ENCODE assay signal across 21 cellular contexts in the genomic region with DNA sequence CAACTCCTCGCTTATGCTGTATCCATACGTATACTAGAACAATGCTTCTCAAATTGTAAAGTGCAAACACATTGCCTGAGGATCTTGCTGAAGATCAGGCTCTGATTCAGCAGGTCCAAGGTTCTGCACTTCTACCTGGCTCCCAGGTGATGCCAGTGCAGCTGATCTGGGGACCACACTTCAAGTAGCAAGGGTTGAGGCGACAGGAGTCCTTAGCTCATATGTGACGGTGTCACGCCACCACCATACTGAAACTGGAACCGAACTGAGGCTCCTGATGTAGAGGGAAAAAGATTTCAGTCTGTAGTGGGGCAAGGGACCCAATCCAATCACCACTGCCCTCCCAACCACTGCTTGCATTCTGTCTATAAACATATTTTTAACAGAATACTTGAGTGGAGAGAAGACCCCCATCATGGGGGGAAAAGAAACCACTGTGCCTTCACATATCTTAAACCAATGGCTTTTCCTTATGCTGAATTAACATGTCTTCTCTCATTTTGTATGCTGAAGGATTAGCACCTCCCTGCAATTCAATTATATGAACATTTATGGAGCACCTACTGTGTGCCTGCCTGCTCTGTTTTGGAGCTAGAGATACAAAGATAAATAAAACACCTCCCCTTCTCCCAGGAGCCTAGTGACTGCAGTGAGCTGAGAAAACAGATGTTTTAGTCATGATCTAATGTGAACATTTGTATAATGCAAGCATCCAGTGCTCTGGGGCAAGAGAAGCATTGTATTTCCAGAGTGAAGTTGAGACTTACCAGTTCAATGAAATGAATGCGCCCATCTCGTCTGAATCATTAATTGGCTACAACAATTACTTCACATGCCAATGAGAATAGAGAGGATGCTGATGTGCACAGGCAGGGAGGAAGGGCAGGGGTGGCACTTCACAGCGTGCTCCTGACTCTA. TPM values are rescaled to one million over a fixed set of nuclear protein-coding genes. Genes with fewer than 3 reads are reported as not detected.
DNase-seq lines count a peak whose midpoint lies in the region; ATAC-seq and TF ChIP-seq lines count a peak whose summit lies in the region.
"Had no signal": no experiment of that assay in that cellular context is flagged by ENCODE, and none has a peak within 500 bp of the region (broad histone marks: within the 10 kb centered on the region; RNA-seq: fewer than 3 reads in every experiment).

No MANE protein-coding gene starts in this region.

- peak; percentile 20 for DNase-seq in activated CD8-positive, alpha-beta memory T cell treated with anti-CD3 and anti-CD28 coated beads, Interleukin-2, amount 50 U/mL, for 48 hours
- no peak for DNase-seq in activated CD8-positive, alpha-beta memory T cell treated with anti-CD3 and anti-CD28 coated beads, Interleukin-2, amount 10 ng/mL, durations not matched to agents 7 days and 5 days
- DNase-seq in astrocyte of the spinal cord (ENCODE audit: low read depth, low spot score): peak; percentile 50
- DNase-seq in fibroblast of the conjunctiva (ENCODE audit: low read depth): peak; percentile 61
- peak; percentile 15 for DNase-seq in ureter (ENCODE audit: low spot score)
- DNase-seq in NCI-H345 (lab: John Stamatoyannopoulos, UW): no peak
- no peak for DNase-seq in HuH-7 (ENCODE audit: low spot score)
- DNase-seq in NCI-H187 (lab: John Stamatoyannopoulos, UW): no peak
- DNase-seq: activated CD4-positive, alpha-beta T cell treated with anti-CD3 and anti-CD28 coated beads, Interleukin-2, amount 50 U/mL, for 1 hour; activated naive CD4-positive, alpha-beta T cell treated with anti-CD3 and anti-CD28 coated beads for 36 hours; activated T-cell treated with anti-CD3 and anti-CD28 coated beads for 4 hours; heart right ventricle; kidney; mesendoderm; NCI-H1694 treated with DMSO at 0.1 percent for 48 hours; NCI-H446 treated with DMSO at 0.1 percent for 48 hours; stimulated activated CD4-positive, alpha-beta T cell treated with anti-CD3 and anti-CD28 coated beads, Interleukin-12 subunit alpha, Interleukin-12 subunit beta, amount 100 ng/mL, for 4 hours; T-cell had no signal

- H3K9me3 Mint-ChIP-seq in activated CD8-positive, alpha-beta memory T cell treated with anti-CD3 and anti-CD28 coated beads, Interleukin-2, amount 10 ng/mL, durations not matched to agents 7 days and 5 days (ENCODE audit: low read depth): no peaks in the 10 kb centered on the region
- H3K9me3 Mint-ChIP-seq: activated naive CD4-positive, alpha-beta T cell treated with anti-CD3 and anti-CD28 coated beads for 36 hours; nephron; T-cell had no signal

- no peak for TF ChIP-seq CTCF in astrocyte of the spinal cord (IDR thresholded peaks at IDR 0.05; ENCODE audit: low read depth, low read length)

- no peak for ATAC-seq in activated CD8-positive, alpha-beta memory T cell treated with anti-CD3 and anti-CD28 coated beads, Interleukin-2, amount 10 ng/mL, durations not matched to agents 7 days and 5 days
- ATAC-seq: heart right ventricle, HepG2, T-cell had no signal

- no peak overlapping the region for H3K4me3 ChIP-seq in astrocyte of the spinal cord (ENCODE audit: low read depth, low read length)
- H3K4me3 ChIP-seq: heart right ventricle, suprapubic skin had no signal

- no peaks in the 10 kb centered on the region for H3K36me3 Mint-ChIP-seq in activated CD8-positive, alpha-beta memory T cell treated with anti-CD3 and anti-CD28 coated beads, Interleukin-2, amount 10 ng/mL, durations not matched to agents 7 days and 5 days
- H3K36me3 Mint-ChIP-seq: T-cell had no signal

- CTCF ChIA-PET in activated CD8-positive, alpha-beta memory T cell treated with anti-CD3 and anti-CD28 coated beads, Interleukin-2, amount 10 ng/mL, durations not matched to agents 7 days and 5 days (lab: Charles Lee): interaction anchor here (1.4 kb wide), 1 partner anchor 70 kb away, joined by 3 read pairs; no protein-coding TSS in a partner anchor

- H3K27ac Mint-ChIP-seq in activated CD8-positive, alpha-beta memory T cell treated with anti-CD3 and anti-CD28 coated beads, Interleukin-2, amount 10 ng/mL, durations not matched to agents 7 days and 5 days: no peak overlapping the region
- H3K27ac Mint-ChIP-seq: activated naive CD4-positive, alpha-beta T cell treated with anti-CD3 and anti-CD28 coated beads for 36 hours; T-cell had no signal

- H3K27me3 Mint-ChIP-seq in activated CD8-positive, alpha-beta memory T cell treated with anti-CD3 and anti-CD28 coated beads, Interleukin-2, amount 10 ng/mL, durations not matched to agents 7 days and 5 days: peaks cover 52% of the 10 kb centered on the region

- in situ Hi-C loops in astrocyte of the spinal cord (cut with HindIII; ENCODE audit: low sequenced_read_pairs): no loop called here

- H3K4me3 Mint-ChIP-seq in activated CD8-positive, alpha-beta memory T cell treated with anti-CD3 and anti-CD28 coated beads, Interleukin-2, amount 10 ng/mL, durations not matched to agents 7 days and 5 days: no peak overlapping the region
- H3K4me3 Mint-ChIP-seq: activated naive CD4-positive, alpha-beta T cell treated with anti-CD3 and anti-CD28 coated beads for 36 hours; nephron; T-cell had no signal

- no peaks in the 10 kb centered on the region for H3K4me1 Mint-ChIP-seq in activated CD8-positive, alpha-beta memory T cell treated with anti-CD3 and anti-CD28 coated beads, Interleukin-2, amount 10 ng/mL, durations not matched to agents 7 days and 5 days
- H3K4me1 Mint-ChIP-seq: T-cell had no signal

RNA-seq across cellular contexts. Expression of gene ASAP2, which starts 6.6 kb away (rescaled TPM):
- total RNA-seq in activated CD8-positive, alpha-beta memory T cell treated with anti-CD3 and anti-CD28 coated beads, Interleukin-2, amount 10 ng/mL, durations not matched to agents 7 days and 5 days: under 1 TPM; 0.33 to 0.44 TPM
- 42.1 TPM for total RNA-seq in ureter

Comparison
In these comparisons a context has a peak if more than half of its experiments do, and no peak if none do; other contexts are left out.
1. DNase-seq: peak in activated CD8-positive, alpha-beta memory T cell treated with anti-CD3 and anti-CD28 coated beads, Interleukin-2, amount 50 U/mL, for 48 hours (single experiment), astrocyte of the spinal cord (single experiment), fibroblast of the conjunctiva (single experiment) and ureter (single experiment); none in activated CD8-positive, alpha-beta memory T cell treated with anti-CD3 and anti-CD28 coated beads, Interleukin-2, amount 10 ng/mL, durations not matched to agents 7 days and 5 days (single experiment), NCI-H345 (single experiment), HuH-7 (single experiment) and NCI-H187 (0 of 2).
2. RNA of gene ASAP2, which starts 6.6 kb away (total RNA-seq): 42.1 TPM in ureter (single experiment); 0.33 to 0.44 TPM in activated CD8-positive, alpha-beta memory T cell treated with anti-CD3 and anti-CD28 coated beads, Interleukin-2, amount 10 ng/mL, durations not matched to agents 7 days and 5 days; every median in the first group is over 10 times any median in the second.